Comparison of ENCODE assay signal across 1 cellular context in the genomic region with DNA sequence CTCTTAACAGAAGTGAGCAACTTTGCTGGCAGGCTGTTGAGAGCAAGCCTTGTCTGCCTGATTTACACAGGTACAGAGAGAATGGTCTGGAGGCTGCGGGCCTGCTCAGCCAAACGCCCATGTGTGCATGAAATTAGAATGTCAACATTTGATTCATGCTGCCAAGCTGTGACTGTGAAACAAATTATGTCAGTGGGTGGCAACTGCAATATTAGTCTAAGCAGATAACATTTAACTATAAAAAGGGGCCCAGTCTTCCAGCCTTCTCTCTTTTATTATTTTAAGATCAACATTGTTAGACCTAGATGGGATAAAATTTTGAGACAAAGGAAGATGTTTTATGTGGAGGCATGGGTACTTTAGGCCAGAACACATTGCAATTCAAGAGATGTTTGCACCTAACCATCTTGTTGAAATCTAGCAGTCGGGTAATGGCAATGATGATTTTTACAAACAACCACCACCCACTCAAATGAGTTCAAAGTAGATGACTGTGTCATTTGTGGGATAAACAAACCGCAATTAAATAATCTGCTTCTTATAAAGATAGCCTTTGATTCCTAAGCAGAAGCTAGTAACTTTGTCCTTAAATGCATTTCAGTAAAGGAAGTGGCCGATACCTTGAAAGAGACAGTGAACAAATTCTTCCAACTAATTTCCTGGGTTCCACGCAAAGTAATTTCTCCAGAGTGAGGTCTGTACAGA.
TF ChIP-seq lines count a peak whose summit lies in the region.

No MANE protein-coding gene starts in this region.

TF ChIP-seq in HEK293, 187 proteins besides CTCF, POLR2A, EP300 and RAD21 (continued from another document and continues in another):
- TF ChIP-seq TSHZ1 (tag by site-specific recombination; IDR thresholded peaks at IDR 0.05; ENCODE audit: borderline replicate concordance) (no peak), ZNF398 (tag by site-specific recombination; IDR thresholded peaks at IDR 0.05) (0 out of 2 replicates have a peak, but pooled peaks have one; percentile 36), ZNF140 (tag by site-specific recombination; IDR thresholded peaks at IDR 0.05) (no peak), ZBTB44 (tag by site-specific recombination; IDR thresholded peaks at IDR 0.05) (peak; percentile 86), ZNF660 (tag by site-specific recombination; IDR thresholded peaks at IDR 0.05) (peak; percentile 20; the same call in 1 of the 2 replicates), ZNF768 (tag by site-specific recombination; IDR thresholded peaks at IDR 0.05) (no peak), ZNF623 (tag by site-specific recombination; IDR thresholded peaks at IDR 0.05) (no peak), ZNF701 (tag by site-specific recombination; IDR thresholded peaks at IDR 0.05) (no peak), ZNF791 (tag by site-specific recombination; IDR thresholded peaks at IDR 0.05) (no peak), KLF10 (tag by site-specific recombination; IDR thresholded peaks at IDR 0.05) (peak; percentile 69; the same call in 1 of the 2 replicates), FEZF1 (tag by site-specific recombination; IDR thresholded peaks at IDR 0.05) (peak; percentile 98), OSR2 (tag by site-specific recombination; IDR thresholded peaks at IDR 0.05) (peak; percentile 75), SP3 (tag by site-specific recombination; IDR thresholded peaks at IDR 0.05) (no peak), KLF8 (tag by site-specific recombination; IDR thresholded peaks at IDR 0.05) (peak; percentile 26; the same call in 1 of the 2 replicates), ZNF24 (tag by site-specific recombination; IDR thresholded peaks at IDR 0.05) (peak; percentile 41; the same call in 1 of the 2 replicates), ZEB2 (tag by site-specific recombination; IDR thresholded peaks at IDR 0.05) (peak; percentile 75; the same call in 1 of the 2 replicates), ZNF677 (tag by site-specific recombination; IDR thresholded peaks at IDR 0.05) (no peak), ZNF114 (tag by site-specific recombination; IDR thresholded peaks at IDR 0.05) (no peak), ZXDB (tag by site-specific recombination; IDR thresholded peaks at IDR 0.05) (peak; percentile 54), EGR2 (tag by site-specific recombination; IDR thresholded peaks at IDR 0.05; ENCODE audit: low read depth) (peak; percentile 44), ZFHX2 (tag by site-specific recombination; conservative IDR thresholded peaks at IDR 0.05) (peak; percentile 83), BCL11B (tag by site-specific recombination; IDR thresholded peaks at IDR 0.05; ENCODE audit: low read depth) (peak; percentile 45; the same call in 1 of the 2 replicates), ZBTB21 (tag by site-specific recombination; IDR thresholded peaks at IDR 0.05) (0 out of 2 replicates have a peak, but pooled peaks have one; percentile 26), IKZF3 (tag by site-specific recombination; IDR thresholded peaks at IDR 0.05) (0 out of 2 replicates have a peak, but pooled peaks have one; percentile 43), ZNF174 (tag by site-specific recombination; IDR thresholded peaks at IDR 0.05) (0 out of 2 replicates have a peak, but pooled peaks have one; percentile 51), WT1 (tag by site-specific recombination; IDR thresholded peaks at IDR 0.05) (peak; percentile 56; the same call in 1 of the 2 replicates), SP7 (tag by site-specific recombination; IDR thresholded peaks at IDR 0.05) (peak; percentile 61; the same call in 1 of the 2 replicates), BCL11A (tag by site-specific recombination; IDR thresholded peaks at IDR 0.05; ENCODE audit: low read depth) (0 out of 2 replicates have a peak, but pooled peaks have one; percentile 36), KLF9 (tag by site-specific recombination; IDR thresholded peaks at IDR 0.05; ENCODE audit: low read depth) (no peak), ZNF843 (tag by site-specific recombination; IDR thresholded peaks at IDR 0.05) (peak; percentile 95), OVOL3 (tag by site-specific recombination; IDR thresholded peaks at IDR 0.05) (peak; percentile 39; the same call in 1 of the 2 replicates), SETDB1 (IDR thresholded peaks at IDR 0.05; ENCODE audit: insufficient read length, low read length) (no peak), KLF1 (tag by site-specific recombination; IDR thresholded peaks at IDR 0.05) (0 out of 2 replicates have a peak, but pooled peaks have one; percentile 47), GLIS1 (tag by site-specific recombination; IDR thresholded peaks at IDR 0.05) (peak; percentile 87), ZNF366 (tag by site-specific recombination; conservative IDR thresholded peaks at IDR 0.05) (peak; percentile 51; the same call in 1 of the 2 replicates)
- TF ChIP-seq, protein P1, sequence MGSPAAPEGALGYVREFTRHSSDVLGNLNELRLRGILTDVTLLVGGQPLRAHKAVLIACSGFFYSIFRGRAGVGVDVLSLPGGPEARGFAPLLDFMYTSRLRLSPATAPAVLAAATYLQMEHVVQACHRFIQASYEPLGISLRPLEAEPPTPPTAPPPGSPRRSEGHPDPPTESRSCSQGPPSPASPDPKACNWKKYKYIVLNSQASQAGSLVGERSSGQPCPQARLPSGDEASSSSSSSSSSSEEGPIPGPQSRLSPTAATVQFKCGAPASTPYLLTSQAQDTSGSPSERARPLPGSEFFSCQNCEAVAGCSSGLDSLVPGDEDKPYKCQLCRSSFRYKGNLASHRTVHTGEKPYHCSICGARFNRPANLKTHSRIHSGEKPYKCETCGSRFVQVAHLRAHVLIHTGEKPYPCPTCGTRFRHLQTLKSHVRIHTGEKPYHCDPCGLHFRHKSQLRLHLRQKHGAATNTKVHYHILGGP (tag by site-specific recombination; IDR thresholded peaks at IDR 0.05), result peak; percentile 29
- TF ChIP-seq, protein P2, sequence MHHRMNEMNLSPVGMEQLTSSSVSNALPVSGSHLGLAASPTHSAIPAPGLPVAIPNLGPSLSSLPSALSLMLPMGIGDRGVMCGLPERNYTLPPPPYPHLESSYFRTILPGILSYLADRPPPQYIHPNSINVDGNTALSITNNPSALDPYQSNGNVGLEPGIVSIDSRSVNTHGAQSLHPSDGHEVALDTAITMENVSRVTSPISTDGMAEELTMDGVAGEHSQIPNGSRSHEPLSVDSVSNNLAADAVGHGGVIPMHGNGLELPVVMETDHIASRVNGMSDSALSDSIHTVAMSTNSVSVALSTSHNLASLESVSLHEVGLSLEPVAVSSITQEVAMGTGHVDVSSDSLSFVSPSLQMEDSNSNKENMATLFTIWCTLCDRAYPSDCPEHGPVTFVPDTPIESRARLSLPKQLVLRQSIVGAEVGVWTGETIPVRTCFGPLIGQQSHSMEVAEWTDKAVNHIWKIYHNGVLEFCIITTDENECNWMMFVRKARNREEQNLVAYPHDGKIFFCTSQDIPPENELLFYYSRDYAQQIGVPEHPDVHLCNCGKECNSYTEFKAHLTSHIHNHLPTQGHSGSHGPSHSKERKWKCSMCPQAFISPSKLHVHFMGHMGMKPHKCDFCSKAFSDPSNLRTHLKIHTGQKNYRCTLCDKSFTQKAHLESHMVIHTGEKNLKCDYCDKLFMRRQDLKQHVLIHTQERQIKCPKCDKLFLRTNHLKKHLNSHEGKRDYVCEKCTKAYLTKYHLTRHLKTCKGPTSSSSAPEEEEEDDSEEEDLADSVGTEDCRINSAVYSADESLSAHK (tag by site-specific recombination; IDR thresholded peaks at IDR 0.05), result peak; percentile 86
- TF ChIP-seq, protein P3, sequence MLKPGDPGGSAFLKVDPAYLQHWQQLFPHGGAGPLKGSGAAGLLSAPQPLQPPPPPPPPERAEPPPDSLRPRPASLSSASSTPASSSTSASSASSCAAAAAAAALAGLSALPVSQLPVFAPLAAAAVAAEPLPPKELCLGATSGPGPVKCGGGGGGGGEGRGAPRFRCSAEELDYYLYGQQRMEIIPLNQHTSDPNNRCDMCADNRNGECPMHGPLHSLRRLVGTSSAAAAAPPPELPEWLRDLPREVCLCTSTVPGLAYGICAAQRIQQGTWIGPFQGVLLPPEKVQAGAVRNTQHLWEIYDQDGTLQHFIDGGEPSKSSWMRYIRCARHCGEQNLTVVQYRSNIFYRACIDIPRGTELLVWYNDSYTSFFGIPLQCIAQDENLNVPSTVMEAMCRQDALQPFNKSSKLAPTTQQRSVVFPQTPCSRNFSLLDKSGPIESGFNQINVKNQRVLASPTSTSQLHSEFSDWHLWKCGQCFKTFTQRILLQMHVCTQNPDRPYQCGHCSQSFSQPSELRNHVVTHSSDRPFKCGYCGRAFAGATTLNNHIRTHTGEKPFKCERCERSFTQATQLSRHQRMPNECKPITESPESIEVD (tag by site-specific recombination; IDR thresholded peaks at IDR 0.05), result peak; percentile 84
- TF ChIP-seq, protein P4, sequence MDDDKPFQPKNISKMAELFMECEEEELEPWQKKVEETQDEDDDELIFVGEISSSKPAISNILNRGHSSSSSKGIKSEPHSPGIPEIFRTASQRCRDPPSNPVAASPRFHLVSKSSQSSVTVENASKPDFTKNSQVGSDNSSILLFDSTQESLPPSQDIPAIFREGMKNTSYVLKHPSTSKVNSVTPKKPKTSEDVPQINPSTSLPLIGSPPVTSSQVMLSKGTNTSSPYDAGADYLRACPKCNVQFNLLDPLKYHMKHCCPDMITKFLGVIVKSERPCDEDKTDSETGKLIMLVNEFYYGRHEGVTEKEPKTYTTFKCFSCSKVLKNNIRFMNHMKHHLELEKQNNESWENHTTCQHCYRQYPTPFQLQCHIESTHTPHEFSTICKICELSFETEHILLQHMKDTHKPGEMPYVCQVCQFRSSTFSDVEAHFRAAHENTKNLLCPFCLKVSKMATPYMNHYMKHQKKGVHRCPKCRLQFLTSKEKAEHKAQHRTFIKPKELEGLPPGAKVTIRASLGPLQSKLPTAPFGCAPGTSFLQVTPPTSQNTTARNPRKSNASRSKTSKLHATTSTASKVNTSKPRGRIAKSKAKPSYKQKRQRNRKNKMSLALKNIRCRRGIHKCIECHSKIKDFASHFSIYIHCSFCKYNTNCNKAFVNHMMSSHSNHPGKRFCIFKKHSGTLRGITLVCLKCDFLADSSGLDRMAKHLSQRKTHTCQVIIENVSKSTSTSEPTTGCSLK (tag by site-specific recombination; IDR thresholded peaks at IDR 0.05), result no peak
- TF ChIP-seq, protein P5, sequence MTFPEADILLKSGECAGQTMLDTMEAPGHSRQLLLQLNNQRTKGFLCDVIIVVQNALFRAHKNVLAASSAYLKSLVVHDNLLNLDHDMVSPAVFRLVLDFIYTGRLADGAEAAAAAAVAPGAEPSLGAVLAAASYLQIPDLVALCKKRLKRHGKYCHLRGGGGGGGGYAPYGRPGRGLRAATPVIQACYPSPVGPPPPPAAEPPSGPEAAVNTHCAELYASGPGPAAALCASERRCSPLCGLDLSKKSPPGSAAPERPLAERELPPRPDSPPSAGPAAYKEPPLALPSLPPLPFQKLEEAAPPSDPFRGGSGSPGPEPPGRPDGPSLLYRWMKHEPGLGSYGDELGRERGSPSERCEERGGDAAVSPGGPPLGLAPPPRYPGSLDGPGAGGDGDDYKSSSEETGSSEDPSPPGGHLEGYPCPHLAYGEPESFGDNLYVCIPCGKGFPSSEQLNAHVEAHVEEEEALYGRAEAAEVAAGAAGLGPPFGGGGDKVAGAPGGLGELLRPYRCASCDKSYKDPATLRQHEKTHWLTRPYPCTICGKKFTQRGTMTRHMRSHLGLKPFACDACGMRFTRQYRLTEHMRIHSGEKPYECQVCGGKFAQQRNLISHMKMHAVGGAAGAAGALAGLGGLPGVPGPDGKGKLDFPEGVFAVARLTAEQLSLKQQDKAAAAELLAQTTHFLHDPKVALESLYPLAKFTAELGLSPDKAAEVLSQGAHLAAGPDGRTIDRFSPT (tag by site-specific recombination; IDR thresholded peaks at IDR 0.05), result no peak
- TF ChIP-seq, protein P6, sequence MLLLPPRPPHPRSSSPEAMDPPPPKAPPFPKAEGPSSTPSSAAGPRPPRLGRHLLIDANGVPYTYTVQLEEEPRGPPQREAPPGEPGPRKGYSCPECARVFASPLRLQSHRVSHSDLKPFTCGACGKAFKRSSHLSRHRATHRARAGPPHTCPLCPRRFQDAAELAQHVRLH (tag by site-specific recombination; IDR thresholded peaks at IDR 0.05), result peak; percentile 62
